ENCODE assay signal across 16 cellular contexts in the genomic region with DNA sequence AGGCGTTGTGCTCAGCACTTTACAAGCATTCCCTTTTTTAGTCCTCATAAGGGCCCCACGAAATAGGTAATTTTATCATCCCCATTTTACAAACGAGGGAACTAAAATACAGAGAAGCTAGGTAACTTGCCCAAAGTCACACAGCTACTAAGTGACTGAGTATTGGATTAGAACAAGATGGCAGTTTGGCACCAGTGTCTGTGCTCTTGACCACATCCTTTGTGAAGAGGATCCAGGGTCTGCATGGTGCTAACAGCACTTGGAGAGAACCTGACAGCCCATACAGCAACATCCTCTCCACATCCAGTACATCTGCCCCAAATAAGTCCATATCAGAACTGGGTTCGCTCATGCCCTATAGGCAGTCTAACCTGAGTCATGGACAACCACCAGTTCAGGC.
DNase-seq lines count a peak whose midpoint lies in the region; ATAC-seq and TF ChIP-seq lines count a peak whose summit lies in the region.
"Had no signal": no experiment of that assay in that cellular context is flagged by ENCODE, and none has a peak within 500 bp of the region (broad histone marks: within the 10 kb centered on the region; RNA-seq: fewer than 3 reads in every experiment).

No MANE protein-coding gene starts in this region.

- H3K27me3 ChIP-seq in MM.1S (replicated peaks; ENCODE audit: insufficient read depth, low read length), result no peaks in the 10 kb centered on the region
- H3K27me3 ChIP-seq: breast epithelium, heart right ventricle, neutrophil, spleen, tibial artery had no signal

- no peak for DNase-seq in stimulated activated naive CD8-positive, alpha-beta T cell treated with anti-CD3 and anti-CD28 coated beads, Interleukin-15, amount 100 ng/mL, for 72 hours
- DNase-seq in stimulated activated naive CD8-positive, alpha-beta T cell treated with anti-CD3 and anti-CD28 coated beads, Interleukin-15, Interleukin-2, amounts not matched to agents 100 U/mL and 50 U/mL, for 24 hours, result no peak
- DNase-seq in MM.1S (no peak), medulla oblongata (ENCODE audit: extremely low spot score) (no peak), NCI-H2107 treated with DMSO at 0.1 percent for 48 hours (lab: John Stamatoyannopoulos, UW; ENCODE audit: unreplicated experiment) (no peak)
- no peak for DNase-seq in effector memory CD8-positive, alpha-beta T cell
- no peak for DNase-seq in activated CD4-positive, CD25-positive, alpha-beta regulatory T cell (lab: John Stamatoyannopoulos, UW)
- DNase-seq: left ventricle myocardium superior had no signal

- peaks cover 10% of the 10 kb centered on the region for H3K4me1 Mint-ChIP-seq in stimulated activated naive CD8-positive, alpha-beta T cell treated with anti-CD3 and anti-CD28 coated beads, Interleukin-15, amount 100 ng/mL, for 72 hours
- peaks cover 6 to 9% of the 10 kb centered on the region in 2 donors for H3K4me1 Mint-ChIP-seq in effector memory CD8-positive, alpha-beta T cell (ENCODE audit: low read depth in 2 of 2)
- H3K4me1 Mint-ChIP-seq: activated naive CD4-positive, alpha-beta T cell treated with anti-CD3 and anti-CD28 coated beads, Interleukin-2, amount 50 U/mL, for 24 hours; mesothelial cell of epicardium had no signal

- no peaks in the 10 kb centered on the region; the same call in 1 of the 2 replicates for H3F3A ChIP-seq in MM.1S (ENCODE audit: insufficient read depth, low read length)

- H2AFZ ChIP-seq in MM.1S (ENCODE audit: low read length), result 0 out of 2 replicates have a peak overlapping the region, but pooled peaks have one; percentile 9
- H2AFZ ChIP-seq: GM23248 had no signal

- H3K4me1 ChIP-seq in MM.1S (ENCODE audit: low read length), result no peaks in the 10 kb centered on the region
- H3K4me1 ChIP-seq: breast epithelium had no signal

- TF ChIP-seq CTCF in MM.1S (IDR thresholded peaks at IDR 0.05; ENCODE audit: low read length), result no peak

- no peaks in the 10 kb centered on the region for H3K27me3 Mint-ChIP-seq in stimulated activated naive CD8-positive, alpha-beta T cell treated with anti-CD3 and anti-CD28 coated beads, Interleukin-15, amount 100 ng/mL, for 72 hours
- H3K27me3 Mint-ChIP-seq in effector memory CD8-positive, alpha-beta T cell, result no peaks in the 10 kb centered on the region
- H3K27me3 Mint-ChIP-seq: activated naive CD4-positive, alpha-beta T cell treated with anti-CD3 and anti-CD28 coated beads, Interleukin-2, amount 50 U/mL, for 24 hours had no signal

- no peaks in the 10 kb centered on the region for H3K79me2 ChIP-seq in MM.1S (ENCODE audit: low read length)

- H3K4me3 Mint-ChIP-seq in stimulated activated naive CD8-positive, alpha-beta T cell treated with anti-CD3 and anti-CD28 coated beads, Interleukin-15, amount 100 ng/mL, for 72 hours, result no peak overlapping the region
- H3K4me3 Mint-ChIP-seq in effector memory CD8-positive, alpha-beta T cell, result peak overlapping the region; percentile 18 to 38
- H3K4me3 Mint-ChIP-seq: activated naive CD4-positive, alpha-beta T cell treated with anti-CD3 and anti-CD28 coated beads, Interleukin-2, amount 50 U/mL, for 24 hours; mesothelial cell of epicardium had no signal

- H3K9me3 Mint-ChIP-seq in stimulated activated naive CD8-positive, alpha-beta T cell treated with anti-CD3 and anti-CD28 coated beads, Interleukin-15, amount 100 ng/mL, for 72 hours, result no peaks in the 10 kb centered on the region
- no peaks in the 10 kb centered on the region for H3K9me3 Mint-ChIP-seq in effector memory CD8-positive, alpha-beta T cell
- H3K9me3 Mint-ChIP-seq: activated naive CD4-positive, alpha-beta T cell treated with anti-CD3 and anti-CD28 coated beads, Interleukin-2, amount 50 U/mL, for 24 hours; mesothelial cell of epicardium had no signal

- H4K20me1 ChIP-seq in MM.1S (ENCODE audit: insufficient read depth, low read length), result no peaks in the 10 kb centered on the region

- 0 out of 2 replicates have a peak, but pooled peaks cover 5% of the 10 kb centered on the region for H3K36me3 ChIP-seq in MM.1S (replicated peaks; ENCODE audit: insufficient read depth, low read length)
- H3K36me3 ChIP-seq: breast epithelium had no signal

- H3K27ac ChIP-seq in MM.1S (ENCODE audit: low read length), result no peak overlapping the region
- H3K27ac ChIP-seq: GM23248, heart right ventricle, tibial artery had no signal

- H3K27ac Mint-ChIP-seq in stimulated activated naive CD8-positive, alpha-beta T cell treated with anti-CD3 and anti-CD28 coated beads, Interleukin-15, amount 100 ng/mL, for 72 hours, result no peak overlapping the region
- H3K27ac Mint-ChIP-seq in effector memory CD8-positive, alpha-beta T cell, result peak overlapping the region; percentile 1 to 62
- H3K27ac Mint-ChIP-seq: activated naive CD4-positive, alpha-beta T cell treated with anti-CD3 and anti-CD28 coated beads, Interleukin-2, amount 50 U/mL, for 24 hours; mesothelial cell of epicardium had no signal

- H3K9me2 ChIP-seq in MM.1S (replicated peaks; ENCODE audit: insufficient read depth, low read length), result no peaks in the 10 kb centered on the region

- no peaks in the 10 kb centered on the region for H3K9me3 ChIP-seq in MM.1S (replicated peaks; ENCODE audit: insufficient read depth, low read length)
- H3K9me3 ChIP-seq: breast epithelium, heart right ventricle, neutrophil, spleen, tibial artery had no signal

- H3K4me2 ChIP-seq in MM.1S (ENCODE audit: low read depth, low read length), result no peak overlapping the region

- no peak overlapping the region for H3K9ac ChIP-seq in MM.1S (ENCODE audit: low read length)
- H3K9ac ChIP-seq: GM23248 had no signal

- ATAC-seq in stimulated activated naive CD8-positive, alpha-beta T cell treated with anti-CD3 and anti-CD28 coated beads, Interleukin-15, amount 100 ng/mL, for 72 hours, result peak; percentile 57
- ATAC-seq in stimulated activated naive CD8-positive, alpha-beta T cell treated with anti-CD3 and anti-CD28 coated beads, Interleukin-15, Interleukin-2, amounts not matched to agents 100 U/mL and 50 U/mL, for 24 hours, result no peak
- peak; percentile 30 for ATAC-seq in effector memory CD8-positive, alpha-beta T cell (replicated peaks)

- H3K36me3 Mint-ChIP-seq in effector memory CD8-positive, alpha-beta T cell (ENCODE audit: insufficient read depth), result peaks cover 14% of the 10 kb centered on the region
- H3K36me3 Mint-ChIP-seq: activated naive CD4-positive, alpha-beta T cell treated with anti-CD3 and anti-CD28 coated beads, Interleukin-2, amount 50 U/mL, for 24 hours had no signal

- no peak overlapping the region for H3K4me3 ChIP-seq in MM.1S (ENCODE audit: low read length)
- H3K4me3 ChIP-seq: breast epithelium, GM23248, heart right ventricle, spleen, tibial artery had no signal

Comparison
In these comparisons a context has a peak if more than half of its experiments do, and no peak if none do; other contexts are left out.
1. H3K27ac Mint-ChIP-seq: peak in effector memory CD8-positive, alpha-beta T cell (2 of 2); none in stimulated activated naive CD8-positive, alpha-beta T cell treated with anti-CD3 and anti-CD28 coated beads, Interleukin-15, amount 100 ng/mL, for 72 hours (0 of 2).
2. H3K4me3 Mint-ChIP-seq: peak in effector memory CD8-positive, alpha-beta T cell (2 of 2); none in stimulated activated naive CD8-positive, alpha-beta T cell treated with anti-CD3 and anti-CD28 coated beads, Interleukin-15, amount 100 ng/mL, for 72 hours (0 of 2).